In genomic region chr18:26575865-26576217, GRCh38 we compare ENCODE assay signal across 9 cellular contexts. TPM values are rescaled to one million over a fixed set of nuclear protein-coding genes. Genes with fewer than 3 reads are reported as not detected.
DNase-seq lines count a peak whose midpoint lies in the region; TF ChIP-seq lines count a peak whose summit lies in the region.
"Had no signal": no experiment of that assay in that cellular context is flagged by ENCODE, and none has a peak within 500 bp of the region (broad histone marks: within the 10 kb centered on the region; RNA-seq: fewer than 3 reads in every experiment).

No MANE protein-coding gene starts in this region.

- no peaks in the 10 kb centered on the region for H4K20me1 ChIP-seq in osteoblast (ENCODE audit: insufficient read depth, low read length)

- intact Hi-C loops in dorsolateral prefrontal cortex (cut with DNase I), result no loop called here

- DNase-seq in DMS153 treated with DMSO at 0.1 percent for 48 hours (lab: John Stamatoyannopoulos, UW; ENCODE audit: unreplicated experiment) (peak; percentile 40), NCI-H128 (lab: John Stamatoyannopoulos, UW; ENCODE audit: unreplicated experiment) (peak; percentile 3), dorsolateral prefrontal cortex (no peak), osteoblast (ENCODE audit: insufficient read length, low spot score, missing footprints) (no peak), amygdala (lab: John Stamatoyannopoulos, UW) (no peak), medulla oblongata (ENCODE audit: extremely low spot score) (no peak), GM10266 (ENCODE audit: extremely low spot score) (no peak)
- no peak for DNase-seq in activated CD8-positive, alpha-beta memory T cell treated with anti-CD3 and anti-CD28 coated beads, Interleukin-2, amount 50 U/mL, for 4 hours
- DNase-seq: activated B cell treated with CpG ODN at 0.5 μM for 24 hours had no signal

- H3K9me3 ChIP-seq in osteoblast (ENCODE audit: low read depth, low read length), result no peaks in the 10 kb centered on the region

- H3K4me2 ChIP-seq in osteoblast (ENCODE audit: insufficient read depth, low read length), result peak overlapping the region; percentile 73

- TF ChIP-seq CTCF in dorsolateral prefrontal cortex (IDR thresholded peaks at IDR 0.05 in 54 of 56, conservative IDR thresholded peaks at IDR 0.05 in 2 of 56; ENCODE audit: low read depth in 1 of 56, partially characterized antibody in 56 of 56) (no peak), osteoblast (IDR thresholded peaks at IDR 0.05; ENCODE audit: extremely low read depth, low read depth, low read length) (no peak), GM10266 (IDR thresholded peaks at IDR 0.05; ENCODE audit: control insufficient read depth, insufficient read depth, low read depth, missing control alignments) (no peak)

- H3K4me1 ChIP-seq in osteoblast (ENCODE audit: insufficient read depth, low read length), result no peaks in the 10 kb centered on the region

- H3K79me2 ChIP-seq in osteoblast (ENCODE audit: insufficient read depth, low read length), result no peaks in the 10 kb centered on the region

- peak overlapping the region; percentile 28 to 78 (median 57) for H3K4me3 ChIP-seq in dorsolateral prefrontal cortex
- no peak overlapping the region for H3K4me3 ChIP-seq in osteoblast (ENCODE audit: insufficient read depth, low read length)

- H3K27ac ChIP-seq in dorsolateral prefrontal cortex, result peak overlapping the region in 22 of 59 donors; percentile 6 to 65 (median 32)
- H3K27ac ChIP-seq in osteoblast (ENCODE audit: low read depth, low read length), result no peak overlapping the region

- no peaks in the 10 kb centered on the region for H3K27me3 ChIP-seq in dorsolateral prefrontal cortex
- H3K27me3 ChIP-seq in osteoblast (ENCODE audit: insufficient read depth, low read length), result peaks cover 31% of the 10 kb centered on the region

- no peaks in the 10 kb centered on the region for H3K36me3 ChIP-seq in osteoblast (ENCODE audit: insufficient read depth, low read length)

- no peak overlapping the region for H2AFZ ChIP-seq in osteoblast (ENCODE audit: low read length)

RNA-seq across cellular contexts. Expression of gene KCTD1, which starts 27.5 kb away (rescaled TPM):
- total RNA-seq in dorsolateral prefrontal cortex, result 100 to 1,000 TPM in 39 of 120 experiments, 10 to 100 TPM in 81; 40.5 to 147 (median 89.3) TPM
- 14.4 and 14.8 TPM in 2 replicates for total RNA-seq in osteoblast

Comparison
In these comparisons a context has a peak if more than half of its experiments do, and no peak if none do; other contexts are left out.
1. DNase-seq: peak in DMS153 treated with DMSO at 0.1 percent for 48 hours (single experiment) and NCI-H128 (single experiment); none in dorsolateral prefrontal cortex (0 of 10), osteoblast (single experiment), amygdala (0 of 56), activated CD8-positive, alpha-beta memory T cell treated with anti-CD3 and anti-CD28 coated beads, Interleukin-2, amount 50 U/mL, for 4 hours (single experiment), medulla oblongata (single experiment) and GM10266 (single experiment).